ENCODE assay signal across 1 cellular context in the genomic region with DNA sequence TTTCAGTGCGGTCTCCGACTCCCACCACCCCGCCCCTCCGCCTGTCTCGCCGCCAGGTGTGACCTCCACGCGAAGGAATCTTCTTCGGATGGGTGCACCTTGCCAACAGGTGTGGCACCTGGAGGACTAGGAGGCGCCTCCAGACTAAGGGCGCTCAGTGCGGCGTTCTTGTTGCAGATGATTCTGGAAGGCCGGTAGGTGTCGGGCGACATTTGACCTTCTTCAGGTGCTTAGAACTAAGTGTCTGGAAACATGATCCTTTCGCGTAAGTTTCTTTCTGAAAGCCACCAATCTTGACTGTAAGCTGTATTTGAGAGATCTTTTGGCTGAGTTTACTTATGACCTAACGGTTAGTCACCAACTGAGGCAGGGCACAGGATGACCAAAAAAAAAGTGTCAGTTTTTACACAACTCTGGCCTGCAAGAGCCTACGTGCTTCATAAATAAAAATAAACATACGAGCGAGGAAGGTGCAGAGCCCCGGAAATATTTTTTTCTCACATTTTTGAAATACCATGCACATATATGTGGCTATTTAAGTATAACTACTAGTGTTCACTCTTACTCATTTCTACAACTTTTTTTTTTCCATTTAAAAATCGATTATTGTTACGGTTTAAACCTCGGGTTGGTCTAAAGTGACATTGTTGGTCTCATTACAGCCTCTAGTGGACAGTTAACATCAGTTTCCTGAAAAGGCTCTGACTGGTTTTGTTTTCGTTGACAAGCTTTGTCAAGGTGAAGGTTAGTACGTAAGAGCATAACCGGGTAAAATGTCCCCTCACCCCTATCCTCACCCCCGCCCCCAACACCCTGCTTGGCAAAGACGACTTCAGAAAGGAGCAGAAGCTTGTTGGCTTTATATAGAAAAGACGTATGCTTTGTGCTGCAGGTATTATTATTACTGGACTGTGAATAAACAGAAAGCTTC.
TF ChIP-seq lines count a peak whose summit lies in the region.

No MANE protein-coding gene starts in this region.

TF ChIP-seq in HepG2, 621 proteins besides CTCF, POLR2A, EP300 and RAD21 (continued from another document and continues in another):
- TF ChIP-seq SRSF9 (IDR thresholded peaks at IDR 0.05; ENCODE audit: borderline replicate concordance, insufficient read depth, low read depth, low read length, poor library complexity, severe bottlenecking) (no peak), TIGD3 (CRISPR knock-in tag; IDR thresholded peaks at IDR 0.05; ENCODE audit: borderline replicate concordance) (no peak), SALL1 (CRISPR knock-in tag; IDR thresholded peaks at IDR 0.05) (no peak), ZBTB10 (CRISPR knock-in tag; IDR thresholded peaks at IDR 0.05; ENCODE audit: borderline replicate concordance) (no peak), ATAD3A (CRISPR knock-in tag; IDR thresholded peaks at IDR 0.05) (no peak), ZNF878 (CRISPR knock-in tag; IDR thresholded peaks at IDR 0.05) (no peak), THAP7 (CRISPR knock-in tag; IDR thresholded peaks at IDR 0.05) (peak; percentile 81; the same call in 1 of the 2 replicates), NCOA2 (CRISPR knock-in tag; IDR thresholded peaks at IDR 0.05) (no peak), PRMT3 (CRISPR knock-in tag; IDR thresholded peaks at IDR 0.05; ENCODE audit: borderline replicate concordance, low read depth) (no peak), MBD4 (IDR thresholded peaks at IDR 0.05; ENCODE audit: borderline replicate concordance, low read length) (peak; percentile 69; the same call in 1 of the 2 replicates), HOXD1 (CRISPR knock-in tag; IDR thresholded peaks at IDR 0.05) (0 out of 2 replicates have a peak, but pooled peaks have one; percentile 27), GLMP (CRISPR knock-in tag; IDR thresholded peaks at IDR 0.05; ENCODE audit: borderline replicate concordance) (no peak), GATAD2A (CRISPR knock-in tag; IDR thresholded peaks at IDR 0.05) (peak; percentile 68), ZNF350 (CRISPR knock-in tag; IDR thresholded peaks at IDR 0.05; ENCODE audit: borderline replicate concordance, low read depth) (no peak), MIER3 (CRISPR knock-in tag; IDR thresholded peaks at IDR 0.05; ENCODE audit: borderline replicate concordance) (0 out of 2 replicates have a peak, but pooled peaks have one; percentile 54), ZNF362 (CRISPR knock-in tag; IDR thresholded peaks at IDR 0.05; ENCODE audit: borderline replicate concordance) (peak; percentile 85), WIZ (CRISPR knock-in tag; IDR thresholded peaks at IDR 0.05) (no peak), ZNF281 (CRISPR knock-in tag; IDR thresholded peaks at IDR 0.05; ENCODE audit: borderline replicate concordance) (no peak; the same call in 1 of the 2 replicates), TEAD3 (CRISPR knock-in tag; optimal IDR thresholded peaks at IDR 0.05; ENCODE audit: borderline replicate concordance) (peak; percentile 48), ZC3H13 (CRISPR knock-in tag; IDR thresholded peaks at IDR 0.05) (no peak), KDM3A (CRISPR knock-in tag; IDR thresholded peaks at IDR 0.05; ENCODE audit: low read depth) (0 out of 2 replicates have a peak, but pooled peaks have one; percentile 25), ZFP37 (CRISPR knock-in tag; IDR thresholded peaks at IDR 0.05; ENCODE audit: borderline replicate concordance) (no peak; the same call in 1 of the 2 replicates), ZNF770 (CRISPR knock-in tag; IDR thresholded peaks at IDR 0.05) (no peak), FOXO4 (CRISPR knock-in tag; conservative IDR thresholded peaks at IDR 0.05) (no peak), SMYD3 (CRISPR knock-in tag; IDR thresholded peaks at IDR 0.05) (no peak), ZNF331 (CRISPR knock-in tag; IDR thresholded peaks at IDR 0.05) (peak; percentile 67; the same call in 1 of the 2 replicates), MAF1 (CRISPR knock-in tag; IDR thresholded peaks at IDR 0.05; ENCODE audit: borderline replicate concordance) (no peak), AGO2 (optimal IDR thresholded peaks at IDR 0.05; ENCODE audit: low read depth, low read length) (no peak), FOXK1 (CRISPR knock-in tag; IDR thresholded peaks at IDR 0.05; ENCODE audit: borderline replicate concordance, low read depth) (no peak; the same call in 1 of the 2 replicates), E2F1 (CRISPR knock-in tag; IDR thresholded peaks at IDR 0.05) (no peak)
- TF ChIP-seq, protein P1, sequence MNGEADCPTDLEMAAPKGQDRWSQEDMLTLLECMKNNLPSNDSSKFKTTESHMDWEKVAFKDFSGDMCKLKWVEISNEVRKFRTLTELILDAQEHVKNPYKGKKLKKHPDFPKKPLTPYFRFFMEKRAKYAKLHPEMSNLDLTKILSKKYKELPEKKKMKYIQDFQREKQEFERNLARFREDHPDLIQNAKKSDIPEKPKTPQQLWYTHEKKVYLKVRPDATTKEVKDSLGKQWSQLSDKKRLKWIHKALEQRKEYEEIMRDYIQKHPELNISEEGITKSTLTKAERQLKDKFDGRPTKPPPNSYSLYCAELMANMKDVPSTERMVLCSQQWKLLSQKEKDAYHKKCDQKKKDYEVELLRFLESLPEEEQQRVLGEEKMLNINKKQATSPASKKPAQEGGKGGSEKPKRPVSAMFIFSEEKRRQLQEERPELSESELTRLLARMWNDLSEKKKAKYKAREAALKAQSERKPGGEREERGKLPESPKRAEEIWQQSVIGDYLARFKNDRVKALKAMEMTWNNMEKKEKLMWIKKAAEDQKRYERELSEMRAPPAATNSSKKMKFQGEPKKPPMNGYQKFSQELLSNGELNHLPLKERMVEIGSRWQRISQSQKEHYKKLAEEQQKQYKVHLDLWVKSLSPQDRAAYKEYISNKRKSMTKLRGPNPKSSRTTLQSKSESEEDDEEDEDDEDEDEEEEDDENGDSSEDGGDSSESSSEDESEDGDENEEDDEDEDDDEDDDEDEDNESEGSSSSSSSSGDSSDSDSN (CRISPR knock-in tag; IDR thresholded peaks at IDR 0.05), result no peak
